In genomic region chr2:118841828-118842461, GRCh38 we compare ENCODE assay signal across 12 cellular contexts. TPM values are rescaled to one million over a fixed set of nuclear protein-coding genes. Genes with fewer than 3 reads are reported as not detected.
DNase-seq lines count a peak whose midpoint lies in the region; ATAC-seq and TF ChIP-seq lines count a peak whose summit lies in the region.
"Had no signal": no experiment of that assay in that cellular context is flagged by ENCODE, and none has a peak within 500 bp of the region (broad histone marks: within the 10 kb centered on the region; RNA-seq: fewer than 3 reads in every experiment).

No MANE protein-coding gene starts in this region.

- no peak for DNase-seq in CD4-positive, CD25-positive, alpha-beta regulatory T cell
- DNase-seq in IMR-90, result no peak
- DNase-seq in esophagus squamous epithelium (lab: John Stamatoyannopoulos, UW), result no peak
- no peak for DNase-seq in ovary
- no peak for DNase-seq in mucosa of gallbladder (ENCODE audit: low spot score)
- no peak for DNase-seq in DMS79 (lab: John Stamatoyannopoulos, UW)
- DNase-seq in NCI-H1092 treated with DMSO at 0.1 percent for 48 hours (lab: John Stamatoyannopoulos, UW), result no peak
- DNase-seq: anterior cingulate cortex; NCI-H524 treated with DMSO at 0.1 percent for 48 hours; stimulated activated CD8-positive, alpha-beta memory T cell treated with anti-CD3 and anti-CD28 coated beads, Interleukin-4, amount 100 ng/mL, for 48 hours had no signal

- no peaks in the 10 kb centered on the region for H4K20me1 ChIP-seq in IMR-90 (ENCODE audit: insufficient read depth, low read length)

- no peak overlapping the region for H2BK15ac ChIP-seq in IMR-90 (ENCODE audit: low read depth, low read length)

- H3K4ac ChIP-seq in IMR-90 (ENCODE audit: low read depth, low read length), result no peak overlapping the region

- no peak overlapping the region for H3K23ac ChIP-seq in IMR-90 (ENCODE audit: low read depth, low read length)

- H3K27me3 ChIP-seq in CD4-positive, CD25-positive, alpha-beta regulatory T cell (ENCODE audit: control insufficient read depth, insufficient read depth, low read length), result peaks cover 44% of the 10 kb centered on the region
- peaks cover 92% of the 10 kb centered on the region for H3K27me3 ChIP-seq in IMR-90 (ENCODE audit: control insufficient read depth, insufficient read depth, low read length)
- peaks cover 42 to 100% (median 62%) of the 10 kb centered on the region in 4 donors for H3K27me3 ChIP-seq in esophagus squamous epithelium
- no peaks in the 10 kb centered on the region for H3K27me3 ChIP-seq in ovary

- no TSS peak for BruUV-seq in IMR-90 (replicated peaks; lab: Mats Ljungman, UMichigan)

- H3K56ac ChIP-seq in IMR-90 (ENCODE audit: extremely low read depth, insufficient read depth, low read length), result no peak overlapping the region

- H2BK120ac ChIP-seq in IMR-90 (ENCODE audit: low read depth, low read length), result no peak overlapping the region

- peak overlapping the region; percentile 36; the same call in 1 of the 2 replicates for H3K4me2 ChIP-seq in IMR-90 (ENCODE audit: low read depth, low read length)
- H3K4me2 ChIP-seq: KMS-11 had no signal

- H4K5ac ChIP-seq in IMR-90 (ENCODE audit: low read depth, low read length), result no peak overlapping the region

- H3K9me3 ChIP-seq in CD4-positive, CD25-positive, alpha-beta regulatory T cell (ENCODE audit: control insufficient read depth in 2 of 2, low read length in 2 of 2), result no peaks in the 10 kb centered on the region
- H3K9me3 ChIP-seq in IMR-90 (ENCODE audit: control insufficient read depth, insufficient read depth, low read length) (no peaks in the 10 kb centered on the region; the same call in 1 of the 2 replicates), esophagus squamous epithelium (no peaks in the 10 kb centered on the region), ovary (no peaks in the 10 kb centered on the region)

- peaks cover 85% of the 10 kb centered on the region for H3K27me3 Mint-ChIP-seq in CD4-positive, CD25-positive, alpha-beta regulatory T cell

- no peak overlapping the region for H4K8ac ChIP-seq in IMR-90 (ENCODE audit: low read depth in 2 of 2, low read length in 2 of 2)

- peak overlapping the region; percentile 62 for H2AFZ ChIP-seq in IMR-90 (replicated peaks; ENCODE audit: low read length, poor library complexity)

- no peak for TF ChIP-seq RAD21 in IMR-90 (IDR thresholded peaks at IDR 0.05; ENCODE audit: low read length)

- H3K9me3 Mint-ChIP-seq in CD4-positive, CD25-positive, alpha-beta regulatory T cell, result peaks cover 0 to 5% (median 0%) of the 10 kb centered on the region in 7 donors

- H3K36me3 Mint-ChIP-seq in CD4-positive, CD25-positive, alpha-beta regulatory T cell, result peaks cover 3% of the 10 kb centered on the region

- TF ChIP-seq EP300 in ovary (IDR thresholded peaks at IDR 0.05), result no peak

- H3K4me3 Mint-ChIP-seq in CD4-positive, CD25-positive, alpha-beta regulatory T cell, result peak overlapping the region in 3 of 4 donors; percentile 47 to 88 (median 82)

- intact Hi-C loops in IMR-90 (cut with micrococcal nuclease) (no loop called here), esophagus squamous epithelium (cut with DNase I) (no loop called here), ovary (cut with DNase I) (loop anchor here in 1 of 4 donors (5.0 kb wide), 1 partner anchor 440 kb away; no protein-coding TSS in a partner anchor)

- H3K4me3 ChIP-seq in CD4-positive, CD25-positive, alpha-beta regulatory T cell (ENCODE audit: low read depth, low read length), result no peak overlapping the region
- H3K4me3 ChIP-seq in IMR-90 (ENCODE audit: insufficient read depth, low read depth, low read length) (no peak overlapping the region), esophagus squamous epithelium (peak overlapping the region in 3 of 4 donors; percentile 18 to 53 (median 38)), ovary (peak overlapping the region; percentile 17)

- H3K79me1 ChIP-seq in IMR-90 (ENCODE audit: low read depth in 1 of 2, low read length in 2 of 2), result no peaks in the 10 kb centered on the region

- in situ Hi-C loops in IMR-90 (cut with MboI; ENCODE audit: low sequenced_read_pairs), result no loop called here

- no peak overlapping the region for H2BK5ac ChIP-seq in IMR-90 (ENCODE audit: low read depth, low read length, poor library complexity, severe bottlenecking)

- POLR2A ChIA-PET in IMR-90 (lab: Charles Lee; ENCODE audit: unreplicated experiment), result no interaction called here

- no peak overlapping the region for H2AK5ac ChIP-seq in IMR-90 (ENCODE audit: low read depth, low read length)

- no peak for ATAC-seq in CD4-positive, CD25-positive, alpha-beta regulatory T cell (ENCODE audit: low read depth in 2 of 2)
- no peak for ATAC-seq in IMR-90 (ENCODE audit: low read depth)
- no peak for ATAC-seq in GM21717 (IDR thresholded peaks at IDR 0.05; ENCODE audit: unreplicated experiment)

- H3K36me3 ChIP-seq in CD4-positive, CD25-positive, alpha-beta regulatory T cell (ENCODE audit: control insufficient read depth, insufficient read depth, low read length), result no peaks in the 10 kb centered on the region
- H3K36me3 ChIP-seq in IMR-90 (ENCODE audit: control insufficient read depth, insufficient read depth, low read length), result no peaks in the 10 kb centered on the region
- no peaks in the 10 kb centered on the region for H3K36me3 ChIP-seq in esophagus squamous epithelium
- no peaks in the 10 kb centered on the region for H3K36me3 ChIP-seq in ovary

- dilution Hi-C loops in IMR-90 (cut with HindIII; ENCODE audit: low sequenced_read_pairs, unreplicated experiment), result no loop called here

- H3K27ac Mint-ChIP-seq in CD4-positive, CD25-positive, alpha-beta regulatory T cell, result peak overlapping the region in 1 of 3 donors; percentile 59

- peaks cover 15% of the 10 kb centered on the region for H3K4me1 ChIP-seq in CD4-positive, CD25-positive, alpha-beta regulatory T cell (ENCODE audit: control insufficient read depth, insufficient read depth, low read length, poor library complexity, severe bottlenecking)
- no peaks in the 10 kb centered on the region for H3K4me1 ChIP-seq in IMR-90 (ENCODE audit: control insufficient read depth, insufficient read depth, low read length)
- peaks cover 16 to 48% (median 24%) of the 10 kb centered on the region in 3 donors for H3K4me1 ChIP-seq in esophagus squamous epithelium
- peaks cover 5% of the 10 kb centered on the region for H3K4me1 ChIP-seq in ovary (ENCODE audit: insufficient read depth)

- no peaks in the 10 kb centered on the region for H3K9me1 ChIP-seq in IMR-90 (ENCODE audit: insufficient read depth, low read length)

- no peak overlapping the region for H4K91ac ChIP-seq in IMR-90 (ENCODE audit: insufficient read depth, low read depth, low read length)

- CTCF ChIA-PET in IMR-90 (lab: Yijun Ruan, JAX), result no interaction called here

- 7% methylated on average over 13 of the region's 47 CpGs; no CpG with 5 or more reads in 1 of the 2 experiments for WGBS in IMR-90 (ENCODE audit: extremely low coverage in 2 of 2, insufficient read length in 1 of 2), 2 experiments
- 15% methylated on average over 22 to 24 of the region's 47 CpGs for WGBS in esophagus squamous epithelium, 2 donors
- WGBS in ovary, 3 donors, result 10 to 13% (median 12%) methylated on average over 42 to 47 of the region's 47 CpGs

- peaks cover 0 to 31% (median 9%) of the 10 kb centered on the region in 4 donors for H3K4me1 Mint-ChIP-seq in CD4-positive, CD25-positive, alpha-beta regulatory T cell

- no peak overlapping the region for H3K14ac ChIP-seq in IMR-90 (replicated peaks; ENCODE audit: low read depth, low read length)

- H3K27ac ChIP-seq in CD4-positive, CD25-positive, alpha-beta regulatory T cell (ENCODE audit: insufficient read depth, low read length, poor library complexity, severe bottlenecking), result no peak overlapping the region
- no peak overlapping the region for H3K27ac ChIP-seq in IMR-90 (ENCODE audit: insufficient read depth, low read length)
- no peak overlapping the region for H3K27ac ChIP-seq in esophagus squamous epithelium
- H3K27ac ChIP-seq in ovary, result no peak overlapping the region
- H3K27ac ChIP-seq: KMS-11 had no signal

- no peak overlapping the region for H3K18ac ChIP-seq in IMR-90 (ENCODE audit: low read depth, low read length)

- H2BK20ac ChIP-seq in IMR-90 (ENCODE audit: low read depth, low read length), result no peak overlapping the region

- peak overlapping the region; percentile 15 for H2AK9ac ChIP-seq in IMR-90 (replicated peaks; ENCODE audit: low read depth, low read length, poor library complexity)

- H3K9ac ChIP-seq in IMR-90 (ENCODE audit: low read depth, low read length), result no peak overlapping the region
- H3K9ac ChIP-seq: KMS-11 had no signal

- TF ChIP-seq CTCF in IMR-90 (conservative IDR thresholded peaks at IDR 0.05; ENCODE audit: low read depth, low read length) (no peak), esophagus squamous epithelium (IDR thresholded peaks at IDR 0.05) (no peak), ovary (IDR thresholded peaks at IDR 0.05) (no peak)

- no peak for TF ChIP-seq POLR2A in IMR-90 (IDR thresholded peaks at IDR 0.05; ENCODE audit: low read depth, low read length)
- no peak for TF ChIP-seq POLR2A in esophagus squamous epithelium (IDR thresholded peaks at IDR 0.05)
- TF ChIP-seq POLR2A in ovary (IDR thresholded peaks at IDR 0.05), result no peak

TF ChIP-seq in IMR-90, 13 proteins besides CTCF, POLR2A, EP300 and RAD21:
- no peak for TF ChIP-seq ELK1 (IDR thresholded peaks at IDR 0.05; ENCODE audit: borderline replicate concordance, low read depth, low read length)
- no peak for TF ChIP-seq CEBPB (IDR thresholded peaks at IDR 0.05; ENCODE audit: low read depth, low read length)
- no peak for TF ChIP-seq RFX5 (IDR thresholded peaks at IDR 0.05; ENCODE audit: low read depth, low read length)
- TF ChIP-seq CHD1 (IDR thresholded peaks at IDR 0.05; ENCODE audit: low read depth, low read length), result no peak
- no peak for TF ChIP-seq BHLHE40 (IDR thresholded peaks at IDR 0.05; ENCODE audit: low read depth, low read length)

RNA-seq across cellular contexts. Expression of gene EN1, which starts 5.5 kb away (rescaled TPM):
- not detected for total RNA-seq in CD4-positive, CD25-positive, alpha-beta regulatory T cell
- not detected for polyA plus RNA-seq in CD4-positive, CD25-positive, alpha-beta regulatory T cell
- total RNA-seq in IMR-90 (2012; rRNA removed), result not detected in 2 replicates
- not detected in 2 replicates for polyA plus RNA-seq in IMR-90 (2012; rRNA removed)
- polyA plus RNA-seq in IMR-90 (2012; cell fraction: cytosol; rRNA removed), result not detected in 2 replicates
- not detected in 2 replicates for polyA plus RNA-seq in IMR-90 (2012; cell fraction: nucleus; rRNA removed; ENCODE audit: low replicate concordance)
- not detected for total RNA-seq in esophagus squamous epithelium
- total RNA-seq in ovary, result not detected
- polyA plus RNA-seq in ovary, result not detected
- total RNA-seq in mucosa of gallbladder, result not detected

Comparison
In these comparisons a context has a peak if more than half of its experiments do, and no peak if none do; other contexts are left out.
1. H3K4me3 ChIP-seq: peak in esophagus squamous epithelium (3 of 4) and ovary (single experiment); none in CD4-positive, CD25-positive, alpha-beta regulatory T cell (single experiment) and IMR-90 (single experiment).